12 cellular contexts compared by ENCODE assay signal in genomic region chr17:82108038-82108998, GRCh38. TPM values are rescaled to one million over a fixed set of nuclear protein-coding genes. Genes with fewer than 3 reads are reported as not detected.
DNase-seq lines count a peak whose midpoint lies in the region; TF ChIP-seq lines count a peak whose summit lies in the region.
"Had no signal": no experiment of that assay in that cellular context is flagged by ENCODE, and none has a peak within 500 bp of the region (broad histone marks: within the 10 kb centered on the region; RNA-seq: fewer than 3 reads in every experiment).

No MANE protein-coding gene starts in this region.

- TF ChIP-seq CTCF in fibroblast of villous mesenchyme (IDR thresholded peaks at IDR 0.05; ENCODE audit: insufficient read depth, low read depth, low read length), result no peak
- TF ChIP-seq CTCF in prostate gland (IDR thresholded peaks at IDR 0.05), result no peak

- H3K36me3 Mint-ChIP-seq in activated CD4-positive, alpha-beta T cell treated with anti-CD3 and anti-CD28 coated beads, Interleukin-2, amount 10 ng/mL, durations not matched to agents 24 days and 14 days (ENCODE audit: low read depth), result peaks cover 3% of the 10 kb centered on the region
- H3K36me3 Mint-ChIP-seq in IgD-negative memory B cell, result peaks cover 1% of the 10 kb centered on the region
- no peaks in the 10 kb centered on the region for H3K36me3 Mint-ChIP-seq in activated T-helper 1 cell treated with anti-CD3 and anti-CD28 coated beads, Interleukin-12 subunit alpha, Interleukin-12 subunit beta, Interleukin-2, Interleukin-4 antibody, amounts not matched to agents 30 ng/mL and 10 ng/mL and 1 ng/mL, durations not matched to agents 14 hours and 24 hours and 36 hours (ENCODE audit: low read depth)

- no peaks in the 10 kb centered on the region for H3K27me3 Mint-ChIP-seq in activated CD4-positive, alpha-beta T cell treated with anti-CD3 and anti-CD28 coated beads, Interleukin-2, amount 10 ng/mL, durations not matched to agents 24 days and 14 days
- no peaks in the 10 kb centered on the region for H3K27me3 Mint-ChIP-seq in IgD-negative memory B cell
- H3K27me3 Mint-ChIP-seq in activated T-helper 1 cell treated with anti-CD3 and anti-CD28 coated beads, Interleukin-12 subunit alpha, Interleukin-12 subunit beta, Interleukin-2, Interleukin-4 antibody, amounts not matched to agents 30 ng/mL and 10 ng/mL and 1 ng/mL, durations not matched to agents 14 hours and 24 hours and 36 hours (ENCODE audit: insufficient read depth), result no peaks in the 10 kb centered on the region

- no peaks in the 10 kb centered on the region for H3K9me3 ChIP-seq in prostate gland
- H3K9me3 ChIP-seq: A549, gastroesophageal sphincter, testis had no signal

- no peak for TF ChIP-seq POLR2A in prostate gland (IDR thresholded peaks at IDR 0.05)

- H3K4me3 ChIP-seq in fibroblast of villous mesenchyme (ENCODE audit: low read depth, low read length), result no peak overlapping the region
- no peak overlapping the region for H3K4me3 ChIP-seq in prostate gland
- H3K4me3 ChIP-seq: A549, gastroesophageal sphincter, testis had no signal

- no peaks in the 10 kb centered on the region for H3K9me3 Mint-ChIP-seq in activated CD4-positive, alpha-beta T cell treated with anti-CD3 and anti-CD28 coated beads, Interleukin-2, amount 10 ng/mL, durations not matched to agents 24 days and 14 days
- H3K9me3 Mint-ChIP-seq in IgD-negative memory B cell, result no peaks in the 10 kb centered on the region
- H3K9me3 Mint-ChIP-seq in activated T-helper 1 cell treated with anti-CD3 and anti-CD28 coated beads, Interleukin-12 subunit alpha, Interleukin-12 subunit beta, Interleukin-2, Interleukin-4 antibody, amounts not matched to agents 30 ng/mL and 10 ng/mL and 1 ng/mL, durations not matched to agents 14 hours and 24 hours and 36 hours, result no peaks in the 10 kb centered on the region

- 77% methylated on average over 36 of the region's 36 CpGs for WGBS in prostate gland

- H3K27ac Mint-ChIP-seq in activated CD4-positive, alpha-beta T cell treated with anti-CD3 and anti-CD28 coated beads, Interleukin-2, amount 10 ng/mL, durations not matched to agents 24 days and 14 days, result peak overlapping the region; percentile 29
- peak overlapping the region in 1 of 3 donors; percentile 60 for H3K27ac Mint-ChIP-seq in IgD-negative memory B cell
- no peak overlapping the region for H3K27ac Mint-ChIP-seq in activated T-helper 1 cell treated with anti-CD3 and anti-CD28 coated beads, Interleukin-12 subunit alpha, Interleukin-12 subunit beta, Interleukin-2, Interleukin-4 antibody, amounts not matched to agents 30 ng/mL and 10 ng/mL and 1 ng/mL, durations not matched to agents 14 hours and 24 hours and 36 hours

- H3K27me3 ChIP-seq in prostate gland (replicated peaks; ENCODE audit: insufficient read depth), result no peaks in the 10 kb centered on the region
- H3K27me3 ChIP-seq: gastroesophageal sphincter, testis had no signal

- peak overlapping the region; percentile 98 to 99 for H3K27ac ChIP-seq in prostate gland
- H3K27ac ChIP-seq: A549, gastroesophageal sphincter, testis had no signal

- intact Hi-C loops in activated CD4-positive, alpha-beta T cell treated with anti-CD3 and anti-CD28 coated beads, Interleukin-2, amount 10 ng/mL, durations not matched to agents 24 days and 14 days (cut with micrococcal nuclease), result no loop called here
- intact Hi-C loops in prostate gland (cut with DNase I), result no loop called here
- intact Hi-C loops in activated T-helper 1 cell treated with anti-CD3 and anti-CD28 coated beads, Interleukin-12 subunit alpha, Interleukin-12 subunit beta, Interleukin-2, Interleukin-4 antibody, amounts not matched to agents 30 ng/mL and 10 ng/mL and 1 ng/mL, durations not matched to agents 14 hours and 24 hours and 36 hours (cut with micrococcal nuclease), result no loop called here

- DNase-seq in activated CD4-positive, alpha-beta T cell treated with anti-CD3 and anti-CD28 coated beads, Interleukin-2, amount 10 ng/mL, durations not matched to agents 24 days and 14 days, result no peak
- DNase-seq in activated CD4-positive, alpha-beta T cell treated with anti-CD3 and anti-CD28 coated beads, Interleukin-2, amount 50 U/mL, for 4 hours, result no peak
- peak; percentile 32 for DNase-seq in fibroblast of villous mesenchyme (ENCODE audit: low read depth)
- DNase-seq in prostate gland (ENCODE audit: low spot score), result no peak
- no peak for DNase-seq in NCI-H2227 (lab: John Stamatoyannopoulos, UW; ENCODE audit: unreplicated experiment)
- no peak for DNase-seq in activated T-helper 1 cell treated with anti-CD3 and anti-CD28 coated beads, Interleukin-12 subunit alpha, Interleukin-12 subunit beta, Interleukin-2, Interleukin-4 antibody, amounts not matched to agents 30 ng/mL and 10 ng/mL and 1 ng/mL, durations not matched to agents 14 hours and 24 hours and 36 hours (ENCODE audit: low spot score)
- DNase-seq in NK-92 (lab: John Stamatoyannopoulos, UW; ENCODE audit: unreplicated experiment), result no peak
- DNase-seq: NCI-H2171, testis had no signal

- H3K4me1 Mint-ChIP-seq in activated CD4-positive, alpha-beta T cell treated with anti-CD3 and anti-CD28 coated beads, Interleukin-2, amount 10 ng/mL, durations not matched to agents 24 days and 14 days, result peaks cover 17% of the 10 kb centered on the region
- peaks cover 12 to 15% (median 14%) of the 10 kb centered on the region in 3 donors for H3K4me1 Mint-ChIP-seq in IgD-negative memory B cell
- peaks cover 11% of the 10 kb centered on the region for H3K4me1 Mint-ChIP-seq in activated T-helper 1 cell treated with anti-CD3 and anti-CD28 coated beads, Interleukin-12 subunit alpha, Interleukin-12 subunit beta, Interleukin-2, Interleukin-4 antibody, amounts not matched to agents 30 ng/mL and 10 ng/mL and 1 ng/mL, durations not matched to agents 14 hours and 24 hours and 36 hours (ENCODE audit: low read depth)

- H3K36me3 ChIP-seq in prostate gland, result no peaks in the 10 kb centered on the region

- H3K4me1 ChIP-seq in prostate gland (replicated peaks), result peaks cover 42% of the 10 kb centered on the region

- no peak overlapping the region for H3K4me3 Mint-ChIP-seq in activated CD4-positive, alpha-beta T cell treated with anti-CD3 and anti-CD28 coated beads, Interleukin-2, amount 10 ng/mL, durations not matched to agents 24 days and 14 days
- peak overlapping the region in 3 of 4 donors; percentile 27 to 65 (median 61) for H3K4me3 Mint-ChIP-seq in IgD-negative memory B cell
- no peak overlapping the region for H3K4me3 Mint-ChIP-seq in activated T-helper 1 cell treated with anti-CD3 and anti-CD28 coated beads, Interleukin-12 subunit alpha, Interleukin-12 subunit beta, Interleukin-2, Interleukin-4 antibody, amounts not matched to agents 30 ng/mL and 10 ng/mL and 1 ng/mL, durations not matched to agents 14 hours and 24 hours and 36 hours

RNA-seq across cellular contexts. Expression of gene FASN, which starts 10.3 kb away (rescaled TPM):
- total RNA-seq in activated CD4-positive, alpha-beta T cell treated with anti-CD3 and anti-CD28 coated beads, Interleukin-2, amount 10 ng/mL, durations not matched to agents 24 days and 14 days, result 428 and 452 TPM in 2 replicates
- polyA plus RNA-seq in IgD-negative memory B cell, result 2.9 TPM
- 274 and 280 TPM in 2 replicates for total RNA-seq in fibroblast of villous mesenchyme
- total RNA-seq in prostate gland, result 100 to 1,000 TPM; 192 to 388 TPM
- total RNA-seq in activated T-helper 1 cell treated with anti-CD3 and anti-CD28 coated beads, Interleukin-12 subunit alpha, Interleukin-12 subunit beta, Interleukin-2, Interleukin-4 antibody, amounts not matched to agents 30 ng/mL and 10 ng/mL and 1 ng/mL, durations not matched to agents 14 hours and 24 hours and 36 hours, result 415 and 421 TPM in 2 replicates

RNA-seq across cellular contexts. Expression of gene DUS1L, which starts 42.7 kb away (rescaled TPM):
- 230 and 232 TPM in 2 replicates for total RNA-seq in activated CD4-positive, alpha-beta T cell treated with anti-CD3 and anti-CD28 coated beads, Interleukin-2, amount 10 ng/mL, durations not matched to agents 24 days and 14 days
- 55.7 TPM for polyA plus RNA-seq in IgD-negative memory B cell
- 56.1 and 64.4 TPM in 2 replicates for total RNA-seq in fibroblast of villous mesenchyme
- 100 to 1,000 TPM in 1 of 2 donors, 10 to 100 TPM in 1; 95.9 to 119 TPM for total RNA-seq in prostate gland
- 231 and 235 TPM in 2 replicates for total RNA-seq in activated T-helper 1 cell treated with anti-CD3 and anti-CD28 coated beads, Interleukin-12 subunit alpha, Interleukin-12 subunit beta, Interleukin-2, Interleukin-4 antibody, amounts not matched to agents 30 ng/mL and 10 ng/mL and 1 ng/mL, durations not matched to agents 14 hours and 24 hours and 36 hours

RNA-seq across cellular contexts. Expression of gene GPS1, which starts 56.6 kb away (rescaled TPM):
- total RNA-seq in activated CD4-positive, alpha-beta T cell treated with anti-CD3 and anti-CD28 coated beads, Interleukin-2, amount 10 ng/mL, durations not matched to agents 24 days and 14 days, result 117 and 118 TPM in 2 replicates
- 122 TPM for polyA plus RNA-seq in IgD-negative memory B cell
- total RNA-seq in fibroblast of villous mesenchyme (104 and 109 TPM in 2 replicates), prostate gland (100 to 1,000 TPM; 163 to 182 TPM)
- 112 and 124 TPM in 2 replicates for total RNA-seq in activated T-helper 1 cell treated with anti-CD3 and anti-CD28 coated beads, Interleukin-12 subunit alpha, Interleukin-12 subunit beta, Interleukin-2, Interleukin-4 antibody, amounts not matched to agents 30 ng/mL and 10 ng/mL and 1 ng/mL, durations not matched to agents 14 hours and 24 hours and 36 hours

RNA-seq across cellular contexts. Expression of gene RFNG, which starts 56.7 kb away (rescaled TPM):
- total RNA-seq in activated CD4-positive, alpha-beta T cell treated with anti-CD3 and anti-CD28 coated beads, Interleukin-2, amount 10 ng/mL, durations not matched to agents 24 days and 14 days, result 21.4 and 30.8 TPM in 2 replicates
- 4.1 TPM for polyA plus RNA-seq in IgD-negative memory B cell
- total RNA-seq in fibroblast of villous mesenchyme, result 39.6 and 47.5 TPM in 2 replicates
- 10 to 100 TPM; 48.8 to 92.7 TPM for total RNA-seq in prostate gland
- 24.1 and 26.8 TPM in 2 replicates for total RNA-seq in activated T-helper 1 cell treated with anti-CD3 and anti-CD28 coated beads, Interleukin-12 subunit alpha, Interleukin-12 subunit beta, Interleukin-2, Interleukin-4 antibody, amounts not matched to agents 30 ng/mL and 10 ng/mL and 1 ng/mL, durations not matched to agents 14 hours and 24 hours and 36 hours

Comparison
In these comparisons a context has a peak if more than half of its experiments do, and no peak if none do; other contexts are left out.
1. H3K4me3 Mint-ChIP-seq: peak in IgD-negative memory B cell (3 of 4); none in activated CD4-positive, alpha-beta T cell treated with anti-CD3 and anti-CD28 coated beads, Interleukin-2, amount 10 ng/mL, durations not matched to agents 24 days and 14 days (single experiment) and activated T-helper 1 cell treated with anti-CD3 and anti-CD28 coated beads, Interleukin-12 subunit alpha, Interleukin-12 subunit beta, Interleukin-2, Interleukin-4 antibody, amounts not matched to agents 30 ng/mL and 10 ng/mL and 1 ng/mL, durations not matched to agents 14 hours and 24 hours and 36 hours (single experiment).